15 cellular contexts compared by ENCODE assay signal in genomic region chr1:85654066-85654782, GRCh38. TPM values are rescaled to one million over a fixed set of nuclear protein-coding genes. Genes with fewer than 3 reads are reported as not detected.
DNase-seq lines count a peak whose midpoint lies in the region; ATAC-seq and TF ChIP-seq lines count a peak whose summit lies in the region.
"Had no signal": no experiment of that assay in that cellular context is flagged by ENCODE, and none has a peak within 500 bp of the region (broad histone marks: within the 10 kb centered on the region; RNA-seq: fewer than 3 reads in every experiment).

No MANE protein-coding gene starts in this region.

- H3K9me3 Mint-ChIP-seq in activated T-cell treated with anti-CD3 and anti-CD28 coated beads, Interleukin-2, amount 50 U/mL, for 72 hours, result peaks cover 2% of the 10 kb centered on the region in 2 donors
- peaks cover 7% of the 10 kb centered on the region for H3K9me3 Mint-ChIP-seq in activated T-cell treated with anti-CD3 and anti-CD28 coated beads, Interleukin-2, amount 50 U/mL, for 4 hours
- peaks cover 2% of the 10 kb centered on the region for H3K9me3 Mint-ChIP-seq in CD4-positive, alpha-beta T cell

- H3K9me3 ChIP-seq in CD4-positive, alpha-beta T cell (ENCODE audit: control insufficient read depth, low read length), result peaks cover 9% of the 10 kb centered on the region
- H3K9me3 ChIP-seq: uterus had no signal

- no peak overlapping the region for H3K4me3 Mint-ChIP-seq in activated T-cell treated with anti-CD3 and anti-CD28 coated beads, Interleukin-2, amount 50 U/mL, for 72 hours
- H3K4me3 Mint-ChIP-seq in activated T-cell treated with anti-CD3 and anti-CD28 coated beads, Interleukin-2, amount 50 U/mL, for 4 hours, result no peak overlapping the region
- H3K4me3 Mint-ChIP-seq in CD4-positive, alpha-beta T cell, result no peak overlapping the region
- H3K4me3 Mint-ChIP-seq: mesothelial cell of epicardium had no signal

- H3K36me3 Mint-ChIP-seq in activated T-cell treated with anti-CD3 and anti-CD28 coated beads, Interleukin-2, amount 50 U/mL, for 72 hours (ENCODE audit: insufficient read depth in 2 of 2), result peaks cover 14 to 42% of the 10 kb centered on the region in 2 donors
- H3K36me3 Mint-ChIP-seq in activated T-cell treated with anti-CD3 and anti-CD28 coated beads, Interleukin-2, amount 50 U/mL, for 4 hours (ENCODE audit: insufficient read depth), result peaks cover 50% of the 10 kb centered on the region
- H3K36me3 Mint-ChIP-seq in CD4-positive, alpha-beta T cell (ENCODE audit: low read depth), result peaks cover 83% of the 10 kb centered on the region

- POLR2A ChIA-PET in CD4-positive, alpha-beta T cell (lab: Charles Lee), result no interaction called here

- no peak for TF ChIP-seq CTCF in fibroblast of pulmonary artery (IDR thresholded peaks at IDR 0.05; ENCODE audit: low read length, missing control alignments)
- no peak for TF ChIP-seq CTCF in CD4-positive, alpha-beta T cell (IDR thresholded peaks at IDR 0.05)

- no peak for ATAC-seq in activated T-cell treated with anti-CD3 and anti-CD28 coated beads, Interleukin-2, amount 50 U/mL, for 72 hours (replicated peaks in 1 of 2)
- ATAC-seq in activated T-cell treated with anti-CD3 and anti-CD28 coated beads, Interleukin-2, amount 50 U/mL, for 4 hours, result no peak
- peak; percentile 81 for ATAC-seq in SK-N-SH treated with all-trans-retinoic acid at 6 μM for 48 hours
- no peak for ATAC-seq in CD4-positive, alpha-beta T cell (ENCODE audit: poor library complexity)

- H3K4me1 Mint-ChIP-seq in activated T-cell treated with anti-CD3 and anti-CD28 coated beads, Interleukin-2, amount 50 U/mL, for 72 hours (ENCODE audit: low read depth), result peaks cover 12% of the 10 kb centered on the region
- no peaks in the 10 kb centered on the region for H3K4me1 Mint-ChIP-seq in activated T-cell treated with anti-CD3 and anti-CD28 coated beads, Interleukin-2, amount 50 U/mL, for 4 hours (ENCODE audit: low read depth)
- no peaks in the 10 kb centered on the region for H3K4me1 Mint-ChIP-seq in CD4-positive, alpha-beta T cell (ENCODE audit: low read depth)

- no peak overlapping the region for H3K4me3 ChIP-seq in fibroblast of pulmonary artery (replicated peaks; ENCODE audit: low read depth, low read length)
- H3K4me3 ChIP-seq: uterus had no signal

- no peak for DNase-seq in activated T-cell treated with anti-CD3 and anti-CD28 coated beads, Interleukin-2, amount 50 U/mL, for 72 hours
- DNase-seq in activated T-cell treated with anti-CD3 and anti-CD28 coated beads, Interleukin-2, amount 50 U/mL, for 4 hours, result no peak
- DNase-seq in fibroblast of pulmonary artery (ENCODE audit: low read depth) (peak; percentile 35), smooth muscle cell of the brain vasculature (ENCODE audit: low read depth, low spot score) (peak; percentile 17), NCI-H187 treated with DMSO at 0.1 percent for 48 hours (lab: John Stamatoyannopoulos, UW) (no peak), NCI-H187 (lab: John Stamatoyannopoulos, UW) (no peak)
- DNase-seq in CD4-positive, alpha-beta T cell, result no peak
- DNase-seq: ACHN; activated CD8-positive, alpha-beta memory T cell treated with anti-CD3 and anti-CD28 coated beads, Interleukin-2, amount 50 U/mL, for 48 hours; NCI-H1092; NCI-H524 treated with DMSO at 0.1 percent for 48 hours; SIG-M5; uterus had no signal

- H3K27ac ChIP-seq in CD4-positive, alpha-beta T cell (ENCODE audit: low read depth, low read length), result no peak overlapping the region
- H3K27ac ChIP-seq: uterus had no signal

- CTCF ChIA-PET in CD4-positive, alpha-beta T cell (lab: Charles Lee), result no interaction called here

- H3K27me3 ChIP-seq in CD4-positive, alpha-beta T cell (ENCODE audit: control insufficient read depth, insufficient read depth, low read length), result no peaks in the 10 kb centered on the region
- H3K27me3 ChIP-seq: uterus had no signal

- H3K27me3 Mint-ChIP-seq in activated T-cell treated with anti-CD3 and anti-CD28 coated beads, Interleukin-2, amount 50 U/mL, for 72 hours (ENCODE audit: low read depth), result no peaks in the 10 kb centered on the region
- H3K27me3 Mint-ChIP-seq in activated T-cell treated with anti-CD3 and anti-CD28 coated beads, Interleukin-2, amount 50 U/mL, for 4 hours (ENCODE audit: low read depth), result no peaks in the 10 kb centered on the region
- no peaks in the 10 kb centered on the region for H3K27me3 Mint-ChIP-seq in CD4-positive, alpha-beta T cell

- intact Hi-C loops in CD4-positive, alpha-beta T cell (cut with DNase I, micrococcal nuclease), result no loop called here

- peak overlapping the region; percentile 72 for H3K27ac Mint-ChIP-seq in activated T-cell treated with anti-CD3 and anti-CD28 coated beads, Interleukin-2, amount 50 U/mL, for 72 hours
- H3K27ac Mint-ChIP-seq in CD4-positive, alpha-beta T cell, result no peak overlapping the region

TF ChIP-seq in SK-N-SH treated with all-trans-retinoic acid at 6 μM for 48 hours, 23 proteins besides CTCF, POLR2A, EP300 and RAD21:
- TF ChIP-seq ZNF70 (CRISPR knock-in tag; IDR thresholded peaks at IDR 0.05) (no peak), CSRNP3 (CRISPR knock-in tag; IDR thresholded peaks at IDR 0.05) (no peak), TOX (CRISPR knock-in tag; IDR thresholded peaks at IDR 0.05; ENCODE audit: borderline replicate concordance) (no peak)

RNA-seq across cellular contexts. Expression of gene ZNHIT6, which starts 54.0 kb away (rescaled TPM):
- total RNA-seq in activated T-cell treated with anti-CD3 and anti-CD28 coated beads, Interleukin-2, amount 50 U/mL, for 72 hours, result 10 to 100 TPM; 18.8 to 24.0 TPM
- total RNA-seq in activated T-cell treated with anti-CD3 and anti-CD28 coated beads, Interleukin-2, amount 50 U/mL, for 4 hours, result 10 to 100 TPM; 45.1 to 52.6 (median 47.8) TPM
- 10 to 100 TPM; 10.4 to 10.8 TPM for total RNA-seq in CD4-positive, alpha-beta T cell

Comparison
In these comparisons a context has a peak if more than half of its experiments do, and no peak if none do; other contexts are left out.
1. DNase-seq: peak in fibroblast of pulmonary artery (single experiment) and smooth muscle cell of the brain vasculature (single experiment); none in activated T-cell treated with anti-CD3 and anti-CD28 coated beads, Interleukin-2, amount 50 U/mL, for 72 hours (0 of 2), activated T-cell treated with anti-CD3 and anti-CD28 coated beads, Interleukin-2, amount 50 U/mL, for 4 hours (single experiment), NCI-H187 treated with DMSO at 0.1 percent for 48 hours (single experiment), CD4-positive, alpha-beta T cell (0 of 10) and NCI-H187 (0 of 2).